Comparison of ENCODE assay signal across 10 cellular contexts in genomic region chr11:25094085-25094802, GRCh38.
"Had no signal": no experiment of that assay in that cellular context is flagged by ENCODE, and none has a peak within 500 bp of the region (broad histone marks: within the 10 kb centered on the region; RNA-seq: fewer than 3 reads in every experiment).

No MANE protein-coding gene starts in this region.

- H3K4me3 ChIP-seq: left lung had no signal

- H3K36me3 ChIP-seq: left lung had no signal

- H3K27me3 ChIP-seq: left lung had no signal

- H3K4me1 ChIP-seq: left lung had no signal

- H3K4me2 ChIP-seq: SK-N-SH had no signal

- H3K9me3 ChIP-seq: left lung, SK-N-SH had no signal

- ATAC-seq: left lung had no signal

- H3K9ac ChIP-seq: SK-N-SH had no signal

- DNase-seq: activated CD4-positive, alpha-beta T cell treated with anti-CD3 and anti-CD28 coated beads for 1 hour; activated CD4-positive, alpha-beta T cell treated with anti-CD3 and anti-CD28 coated beads, Interleukin-2, amount 50 U/mL, for 4 hours; activated naive CD4-positive, alpha-beta T cell treated with anti-CD3 and anti-CD28 coated beads, Interleukin-2, amount 50 U/mL, for 16 hours; activated T-cell treated with anti-CD3 and anti-CD28 coated beads for 4 hours; foreskin melanocyte; SK-N-SH; stimulated activated naive CD4-positive, alpha-beta T cell; trophoblast cell had no signal

- H3K27ac ChIP-seq: epithelial cell of prostate, left lung had no signal
